ENCODE assay signal across 8 cellular contexts in genomic region chr17:59746849-59747445, GRCh38. TPM values are rescaled to one million over a fixed set of nuclear protein-coding genes. Genes with fewer than 3 reads are reported as not detected.
A peak's percentile ranks its signal among the peaks of the same experiment; 100 is the strongest.
DNase-seq lines count a peak whose midpoint lies in the region; ATAC-seq and TF ChIP-seq lines count a peak whose summit lies in the region.

No MANE protein-coding gene starts in this region.

- no peaks in the 10 kb centered on the region for H3K27me3 ChIP-seq in RWPE2 (ENCODE audit: insufficient read depth, poor library complexity, severe bottlenecking)

- H3K4me1 ChIP-seq in RWPE2 (ENCODE audit: insufficient read depth, poor library complexity, severe bottlenecking) = no peaks in the 10 kb centered on the region

- H3K36me3 ChIP-seq in RWPE2 (ENCODE audit: low read depth) = peaks cover 7% of the 10 kb centered on the region; the same call in 1 of the 2 replicates

- H3K27ac ChIP-seq in RWPE2 (ENCODE audit: poor library complexity, severe bottlenecking) = no peak overlapping the region

- no peaks in the 10 kb centered on the region for H3K9me3 ChIP-seq in RWPE2 (ENCODE audit: severe bottlenecking)

- peak; percentile 47 for DNase-seq in D341Med (ENCODE audit: low spot score)
- no peak for DNase-seq in HFF-Myc (ENCODE audit: extremely low read depth, low read depth)
- no peak for DNase-seq in RWPE2 (ENCODE audit: low spot score)
- no peak for DNase-seq in omental fat pad (ENCODE audit: low spot score)
- no peak for DNase-seq in stimulated activated CD4-positive, alpha-beta T cell treated with anti-CD3 and anti-CD28 coated beads, Interleukin-2, amount 100 ng/mL, for 48 hours
- no peak for DNase-seq in NCI-H1417 treated with DMSO at 0.1 percent for 48 hours (lab: John Stamatoyannopoulos, UW)

- TF ChIP-seq CTCF in HFF-Myc (IDR thresholded peaks at IDR 0.05; ENCODE audit: low read depth, low read length, missing control alignments) (peak; percentile 43), RWPE2 (IDR thresholded peaks at IDR 0.05; ENCODE audit: poor library complexity, severe bottlenecking) (peak; percentile 91), omental fat pad (IDR thresholded peaks at IDR 0.05) (no peak)

- ATAC-seq in RWPE2 (ENCODE audit: low read depth) = peak; percentile 64
- peak; percentile 63 for ATAC-seq in esophagus mucosa
- ATAC-seq in omental fat pad (ENCODE audit: low FRiP score) = peak; percentile 57
- no peak for ATAC-seq in GM21576 (IDR thresholded peaks at IDR 0.05; ENCODE audit: unreplicated experiment)

- H3K4me3 ChIP-seq in HFF-Myc (replicated peaks; ENCODE audit: low read depth, low read length) (no peak overlapping the region), RWPE2 (ENCODE audit: severe bottlenecking) (no peak overlapping the region)

RNA-seq across cellular contexts. Expression of gene VMP1, which starts 39.5 kb away (rescaled TPM):
- total RNA-seq in esophagus mucosa = 133 TPM
- 100 to 1,000 TPM; 169 to 476 (median 278) TPM for total RNA-seq in omental fat pad

RNA-seq across cellular contexts. Expression of gene PTRH2, which starts 39.7 kb away (rescaled TPM):
- 17.6 TPM for total RNA-seq in esophagus mucosa
- total RNA-seq in omental fat pad = 10 to 100 TPM; 28.1 to 80.0 (median 30.6) TPM

Comparison
In these comparisons a context has a peak if more than half of its experiments do, and no peak if none do; other contexts are left out.
1. CTCF ChIP-seq: peak in HFF-Myc (single experiment) and RWPE2 (single experiment); none in omental fat pad (0 of 3).